1 cellular context compared by ENCODE assay signal in genomic region chr2:173086518-173087213, GRCh38.
TF ChIP-seq lines count a peak whose summit lies in the region.

No MANE protein-coding gene starts in this region.

TF ChIP-seq in K562, 482 proteins besides CTCF, POLR2A, EP300 and RAD21:
- TF ChIP-seq ZNF407 (IDR thresholded peaks at IDR 0.05; ENCODE audit: low read depth): no peak
- TF ChIP-seq NCOA6 (IDR thresholded peaks at IDR 0.05): 0 out of 2 replicates have a peak, but pooled peaks have one; percentile 19
- no peak for TF ChIP-seq SIX5 (IDR thresholded peaks at IDR 0.05; ENCODE audit: borderline replicate concordance in 1 of 2, insufficient read depth in 1 of 2, low read depth in 1 of 2, low read length in 2 of 2)
